Comparison of ENCODE assay signal across 18 cellular contexts in the genomic region with DNA sequence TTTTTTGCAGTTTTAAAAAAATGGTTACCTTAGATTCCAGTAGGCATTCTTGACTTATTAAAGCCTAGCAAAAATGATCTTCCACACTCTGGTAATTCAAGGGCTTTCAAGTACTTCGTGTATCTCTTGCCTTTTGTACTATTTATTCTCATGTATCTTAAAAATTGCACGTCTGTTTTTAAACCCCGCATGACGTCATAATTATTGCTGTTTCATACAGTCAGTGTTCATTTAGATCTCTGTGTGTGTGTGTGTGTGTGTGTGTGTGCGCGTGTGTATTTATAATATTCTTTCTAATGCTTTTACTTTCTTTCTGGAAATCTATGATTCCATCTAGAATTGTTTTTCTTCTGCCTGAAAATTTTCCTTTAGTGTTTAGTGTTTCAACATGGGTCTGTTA.
DNase-seq lines count a peak whose midpoint lies in the region; ATAC-seq, FAIRE-seq and TF ChIP-seq lines count a peak whose summit lies in the region.
"Had no signal": no experiment of that assay in that cellular context is flagged by ENCODE, and none has a peak within 500 bp of the region (broad histone marks: within the 10 kb centered on the region; RNA-seq: fewer than 3 reads in every experiment).

No MANE protein-coding gene starts in this region.

- TF ChIP-seq POLR2A in GM12878 (IDR thresholded peaks at IDR 0.05; ENCODE audit: low read depth, low read length): no peak

- no peak for TF ChIP-seq CTCF in HEK293 (tag by site-specific recombination; IDR thresholded peaks at IDR 0.05)
- no peak for TF ChIP-seq CTCF in GM12878 (IDR thresholded peaks at IDR 0.05 in 2 of 3, conservative IDR thresholded peaks at IDR 0.05 in 1 of 3; ENCODE audit: control insufficient read depth in 2 of 3, extremely low read depth in 1 of 3, insufficient read depth in 1 of 3, low read depth in 3 of 3, low read length in 3 of 3)

- intact Hi-C loops in GM12878 (cut with micrococcal nuclease; ENCODE audit: unreplicated experiment): no loop called here

- no TSS peak for BruUV-seq in GM12878 (replicated peaks; lab: Mats Ljungman, UMichigan)

- H3K27ac ChIP-seq in HEK293 (ENCODE audit: extremely low read depth, low read depth, low read length) (no peak overlapping the region), GM12878 (ENCODE audit: control insufficient read depth, insufficient read depth) (no peak overlapping the region)
- H3K27ac ChIP-seq: GM23248 had no signal

- RAD21 ChIA-PET in GM12878 (lab: Charles Lee; ENCODE audit: unreplicated experiment): interaction anchor here (1.1 kb wide), 2 partner anchors 15 to 22 kb away, joined by 3 read pairs; no protein-coding TSS in a partner anchor

- WGBS in GM12878 (ENCODE audit: insufficient coverage, insufficient replicate concordance, low lambda C conversion rate, missing lambda C conversion rate): 39% methylated on average over 6 of the region's 6 CpGs

- no peaks in the 10 kb centered on the region for H3K79me2 ChIP-seq in GM12878 (ENCODE audit: control insufficient read depth, insufficient read depth, low read length)

- H3K4me2 ChIP-seq in GM12878 (ENCODE audit: control insufficient read depth, insufficient read depth): no peak overlapping the region

- DNase-seq in GM18507 (ENCODE audit: extremely low spot score, insufficient read length, low read depth) (no peak), NCI-H2227 (lab: John Stamatoyannopoulos, UW; ENCODE audit: unreplicated experiment) (peak; percentile 50), GM12878 (ENCODE audit: low read depth, low spot score) (no peak), HuH-7 (ENCODE audit: low spot score) (no peak), hepatic stellate cell (ENCODE audit: low spot score) (no peak)
- DNase-seq: C1 segment of cervical spinal cord; Calu3; CD4-positive, alpha-beta memory T cell; DMS53; DMS79 treated with DMSO at 0.1 percent for 48 hours; GF-D8; GM23248; H7; HCEC 1CT had no signal

- FAIRE-seq in GM18507 (lab: Jason Lieb, UNC) (peak; percentile 41), GM12878 (lab: Jason Lieb, UNC) (no peak)
- FAIRE-seq: GM12892, H1 had no signal

- H3K36me3 ChIP-seq in HEK293 (ENCODE audit: control insufficient read depth in 2 of 2, insufficient read depth in 1 of 2, low read length in 2 of 2) (no peaks in the 10 kb centered on the region), GM12878 (ENCODE audit: control insufficient read depth in 2 of 2, insufficient read depth in 2 of 2, low read length in 1 of 2) (no peaks in the 10 kb centered on the region)

- CTCF ChIA-PET in HEK293 (lab: Yijun Ruan, JAX) (no interaction called here), GM12878 (lab: Yijun Ruan, JAX) (no interaction called here)

- no peak for TF ChIP-seq RAD21 in GM12878 (IDR thresholded peaks at IDR 0.05; ENCODE audit: insufficient read depth, low read depth, low read length)

- H3K9ac ChIP-seq in GM12878 (ENCODE audit: control insufficient read depth, insufficient read depth, low read length): no peak overlapping the region
- H3K9ac ChIP-seq: GM23248 had no signal

- TF ChIP-seq EP300 in GM12878 (IDR thresholded peaks at IDR 0.05; ENCODE audit: borderline replicate concordance in 1 of 2, control insufficient read depth in 1 of 2, low read depth in 2 of 2, low read length in 2 of 2): no peak

- POLR2A ChIA-PET in HEK293 (lab: Yijun Ruan, JAX): interaction anchor here (1.3 kb wide), 1 partner anchor 10 kb away, joined by 3 read pairs; no protein-coding TSS in a partner anchor
- POLR2A ChIA-PET in GM12878 (lab: Charles Lee): no interaction called here

- H3K4me3 ChIP-seq in HEK293 (ENCODE audit: low read depth, low read length) (no peak overlapping the region), GM12878 (no peak overlapping the region)
- H3K4me3 ChIP-seq: GM23248 had no signal

- in situ Hi-C loops in GM12878 (cut with MboI): no loop called here

- ATAC-seq in GM12878 (no peak), GM18870 (IDR thresholded peaks at IDR 0.05; ENCODE audit: unreplicated experiment) (no peak)

- no peak overlapping the region for H2AFZ ChIP-seq in GM12878 (ENCODE audit: control insufficient read depth, low read depth, low read length)
- H2AFZ ChIP-seq: GM23248 had no signal

- H3K27me3 ChIP-seq in GM12878 (replicated peaks in 1 of 2; ENCODE audit: control insufficient read depth in 2 of 2, insufficient read depth in 2 of 2, low read length in 1 of 2): no peaks in the 10 kb centered on the region; a peak in 1 of 4 replicates

- H3K9me3 ChIP-seq in HEK293 (ENCODE audit: control insufficient read depth, insufficient read depth, low read depth, low read length) (no peaks in the 10 kb centered on the region), GM12878 (replicated peaks; ENCODE audit: control insufficient read depth, insufficient read depth, low read length) (no peaks in the 10 kb centered on the region)

- SMC1A ChIA-PET in GM12878 (lab: Charles Lee; ENCODE audit: uncharacterized antibody, unreplicated experiment): interaction anchor here (0.6 kb wide), 1 partner anchor 78 kb away, joined by 3 read pairs; no protein-coding TSS in a partner anchor

- peaks cover 7% of the 10 kb centered on the region for H3K4me1 ChIP-seq in HEK293 (ENCODE audit: control insufficient read depth, insufficient read depth, low read length)
- peaks cover 3% of the 10 kb centered on the region; the same call in 1 of the 2 replicates for H3K4me1 ChIP-seq in GM12878 (ENCODE audit: control insufficient read depth, insufficient read depth, low read length)

- H4K20me1 ChIP-seq in GM12878 (ENCODE audit: control insufficient read depth, insufficient read depth): no peaks in the 10 kb centered on the region

TF ChIP-seq in HEK293, 187 proteins besides CTCF, POLR2A, EP300 and RAD21:
- TF ChIP-seq ATF2 (tag by site-specific recombination; IDR thresholded peaks at IDR 0.05; ENCODE audit: low read depth) (peak; percentile 76), ZNF221 (tag by site-specific recombination; IDR thresholded peaks at IDR 0.05; ENCODE audit: borderline replicate concordance) (no peak)

TF ChIP-seq in GM12878, 131 proteins besides CTCF, POLR2A, EP300 and RAD21 (continues in another document):
- TF ChIP-seq ZNF592 (IDR thresholded peaks at IDR 0.05): no peak
- TF ChIP-seq, protein P1, sequence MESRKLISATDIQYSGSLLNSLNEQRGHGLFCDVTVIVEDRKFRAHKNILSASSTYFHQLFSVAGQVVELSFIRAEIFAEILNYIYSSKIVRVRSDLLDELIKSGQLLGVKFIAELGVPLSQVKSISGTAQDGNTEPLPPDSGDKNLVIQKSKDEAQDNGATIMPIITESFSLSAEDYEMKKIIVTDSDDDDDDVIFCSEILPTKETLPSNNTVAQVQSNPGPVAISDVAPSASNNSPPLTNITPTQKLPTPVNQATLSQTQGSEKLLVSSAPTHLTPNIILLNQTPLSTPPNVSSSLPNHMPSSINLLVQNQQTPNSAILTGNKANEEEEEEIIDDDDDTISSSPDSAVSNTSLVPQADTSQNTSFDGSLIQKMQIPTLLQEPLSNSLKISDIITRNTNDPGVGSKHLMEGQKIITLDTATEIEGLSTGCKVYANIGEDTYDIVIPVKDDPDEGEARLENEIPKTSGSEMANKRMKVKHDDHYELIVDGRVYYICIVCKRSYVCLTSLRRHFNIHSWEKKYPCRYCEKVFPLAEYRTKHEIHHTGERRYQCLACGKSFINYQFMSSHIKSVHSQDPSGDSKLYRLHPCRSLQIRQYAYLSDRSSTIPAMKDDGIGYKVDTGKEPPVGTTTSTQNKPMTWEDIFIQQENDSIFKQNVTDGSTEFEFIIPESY (IDR thresholded peaks at IDR 0.05): no peak
- TF ChIP-seq, protein P2, sequence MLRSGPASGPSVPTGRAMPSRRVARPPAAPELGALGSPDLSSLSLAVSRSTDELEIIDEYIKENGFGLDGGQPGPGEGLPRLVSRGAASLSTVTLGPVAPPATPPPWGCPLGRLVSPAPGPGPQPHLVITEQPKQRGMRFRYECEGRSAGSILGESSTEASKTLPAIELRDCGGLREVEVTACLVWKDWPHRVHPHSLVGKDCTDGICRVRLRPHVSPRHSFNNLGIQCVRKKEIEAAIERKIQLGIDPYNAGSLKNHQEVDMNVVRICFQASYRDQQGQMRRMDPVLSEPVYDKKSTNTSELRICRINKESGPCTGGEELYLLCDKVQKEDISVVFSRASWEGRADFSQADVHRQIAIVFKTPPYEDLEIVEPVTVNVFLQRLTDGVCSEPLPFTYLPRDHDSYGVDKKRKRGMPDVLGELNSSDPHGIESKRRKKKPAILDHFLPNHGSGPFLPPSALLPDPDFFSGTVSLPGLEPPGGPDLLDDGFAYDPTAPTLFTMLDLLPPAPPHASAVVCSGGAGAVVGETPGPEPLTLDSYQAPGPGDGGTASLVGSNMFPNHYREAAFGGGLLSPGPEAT (IDR thresholded peaks at IDR 0.05; ENCODE audit: low read depth): no peak
